Comparison of ENCODE assay signal across 19 cellular contexts in the genomic region with DNA sequence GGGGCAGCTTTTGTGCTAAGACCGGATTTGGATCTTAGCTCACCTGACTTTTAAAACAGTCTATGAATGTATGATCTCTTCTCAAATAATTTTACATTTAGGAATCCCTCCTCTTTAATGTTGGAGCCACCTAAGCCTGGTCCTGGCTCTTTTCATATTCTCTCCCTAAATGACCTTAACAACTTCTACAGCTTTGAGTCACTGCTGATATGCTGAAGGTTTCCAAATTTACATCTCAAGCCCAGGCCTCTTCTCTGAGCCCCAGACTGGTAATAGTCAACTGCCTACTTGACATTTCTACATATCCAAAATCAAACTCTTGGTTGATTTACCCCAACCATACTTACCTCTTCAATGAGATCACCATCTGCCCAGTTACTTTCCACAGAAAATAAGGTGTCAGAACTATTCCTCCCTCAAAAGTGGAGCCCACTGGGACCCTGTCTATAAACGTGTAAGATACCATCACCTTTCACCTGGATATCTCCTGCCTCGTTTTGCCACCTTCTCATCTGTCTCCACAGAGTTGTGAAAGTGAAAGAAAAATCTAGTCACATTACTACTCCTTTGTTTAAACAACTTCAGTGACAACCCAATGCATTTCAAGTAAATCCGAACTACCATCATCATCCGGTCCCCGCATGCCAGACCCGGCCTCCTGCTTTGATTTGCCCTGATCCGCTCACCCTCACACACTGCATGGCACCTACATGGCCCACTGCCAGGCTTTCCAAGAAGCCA. TPM values are rescaled to one million over a fixed set of nuclear protein-coding genes. Genes with fewer than 3 reads are reported as not detected.
DNase-seq lines count a peak whose midpoint lies in the region; ATAC-seq and TF ChIP-seq lines count a peak whose summit lies in the region.
"Had no signal": no experiment of that assay in that cellular context is flagged by ENCODE, and none has a peak within 500 bp of the region (broad histone marks: within the 10 kb centered on the region; RNA-seq: fewer than 3 reads in every experiment).

No MANE protein-coding gene starts in this region.

- TF ChIP-seq CTCF in activated CD8-positive, alpha-beta T cell treated with anti-CD3 and anti-CD28 coated beads for 36 hours (IDR thresholded peaks at IDR 0.05) = no peak
- TF ChIP-seq CTCF in smooth muscle cell (IDR thresholded peaks at IDR 0.05; ENCODE audit: borderline replicate concordance, insufficient read depth, poor library complexity, severe bottlenecking) = no peak

- no peak overlapping the region for H3K4me3 Mint-ChIP-seq in activated CD8-positive, alpha-beta T cell treated with anti-CD3 and anti-CD28 coated beads for 36 hours
- H3K4me3 Mint-ChIP-seq in activated CD8-positive, alpha-beta T cell treated with anti-CD3 and anti-CD28 coated beads, Interleukin-2, amount 10 ng/mL, durations not matched to agents 7 days and 5 days = no peak overlapping the region
- no peak overlapping the region for H3K4me3 Mint-ChIP-seq in IgD-negative memory B cell
- H3K4me3 Mint-ChIP-seq in central memory CD8-positive, alpha-beta T cell = no peak overlapping the region

- WGBS in smooth muscle cell (ENCODE audit: low lambda C conversion rate) = 95% methylated on average over 8 of the region's 8 CpGs

- peaks cover 30% of the 10 kb centered on the region for H3K36me3 ChIP-seq in smooth muscle cell (ENCODE audit: low read depth)

- H3K4me1 ChIP-seq in smooth muscle cell (ENCODE audit: low read depth) = peaks cover 8% of the 10 kb centered on the region
- H3K4me1 ChIP-seq: adrenal gland, suprapubic skin had no signal

- H3K4me3 ChIP-seq in smooth muscle cell = no peak overlapping the region
- H3K4me3 ChIP-seq: adrenal gland, suprapubic skin had no signal

- peaks cover 18% of the 10 kb centered on the region for H3F3A ChIP-seq in smooth muscle cell (ENCODE audit: low read depth)

- intact Hi-C loops in activated CD8-positive, alpha-beta T cell treated with anti-CD3 and anti-CD28 coated beads for 36 hours (cut with micrococcal nuclease) = no loop called here

- POLR2A ChIA-PET in activated CD8-positive, alpha-beta T cell treated with anti-CD3 and anti-CD28 coated beads for 36 hours (lab: Charles Lee) = no interaction called here
- POLR2A ChIA-PET in activated CD8-positive, alpha-beta T cell treated with anti-CD3 and anti-CD28 coated beads, Interleukin-2, amount 10 ng/mL, durations not matched to agents 7 days and 5 days (lab: Charles Lee) = no interaction called here

- H3K9ac ChIP-seq in smooth muscle cell (ENCODE audit: low read depth) = no peak overlapping the region

- peak; percentile 34 for ATAC-seq in activated CD8-positive, alpha-beta T cell treated with anti-CD3 and anti-CD28 coated beads for 36 hours
- no peak for ATAC-seq in activated CD8-positive, alpha-beta T cell treated with anti-CD3 and anti-CD28 coated beads, Interleukin-2, amount 10 ng/mL, durations not matched to agents 7 days and 5 days
- ATAC-seq in central memory CD8-positive, alpha-beta T cell (replicated peaks; ENCODE audit: extremely low read depth, poor library complexity, severe bottlenecking) = no peak
- ATAC-seq in HG03457 (IDR thresholded peaks at IDR 0.05; ENCODE audit: unreplicated experiment) = no peak
- ATAC-seq: esophagus mucosa had no signal

- no peaks in the 10 kb centered on the region for H3K27me3 ChIP-seq in smooth muscle cell (ENCODE audit: low read depth)
- H3K27me3 ChIP-seq: adrenal gland, suprapubic skin had no signal

- peaks cover 12% of the 10 kb centered on the region for H3K4me1 Mint-ChIP-seq in activated CD8-positive, alpha-beta T cell treated with anti-CD3 and anti-CD28 coated beads for 36 hours (ENCODE audit: low read depth)
- H3K4me1 Mint-ChIP-seq in activated CD8-positive, alpha-beta T cell treated with anti-CD3 and anti-CD28 coated beads, Interleukin-2, amount 10 ng/mL, durations not matched to agents 7 days and 5 days (ENCODE audit: low read depth) = peaks cover 12% of the 10 kb centered on the region
- H3K4me1 Mint-ChIP-seq in IgD-negative memory B cell = peaks cover 0 to 5% (median 3%) of the 10 kb centered on the region in 3 donors
- peaks cover 6% of the 10 kb centered on the region for H3K4me1 Mint-ChIP-seq in central memory CD8-positive, alpha-beta T cell

- H3K36me3 Mint-ChIP-seq in activated CD8-positive, alpha-beta T cell treated with anti-CD3 and anti-CD28 coated beads for 36 hours (ENCODE audit: low read depth) = peaks cover 53% of the 10 kb centered on the region
- H3K36me3 Mint-ChIP-seq in activated CD8-positive, alpha-beta T cell treated with anti-CD3 and anti-CD28 coated beads, Interleukin-2, amount 10 ng/mL, durations not matched to agents 7 days and 5 days (ENCODE audit: low read depth) = peaks cover 46% of the 10 kb centered on the region
- H3K36me3 Mint-ChIP-seq in IgD-negative memory B cell = peaks cover 15% of the 10 kb centered on the region
- H3K36me3 Mint-ChIP-seq in central memory CD8-positive, alpha-beta T cell (ENCODE audit: insufficient read depth) = peaks cover 68% of the 10 kb centered on the region

- peaks cover 34% of the 10 kb centered on the region for H4K20me1 ChIP-seq in smooth muscle cell (ENCODE audit: low read depth)

- H3K27ac Mint-ChIP-seq in activated CD8-positive, alpha-beta T cell treated with anti-CD3 and anti-CD28 coated beads for 36 hours = peak overlapping the region; percentile 62
- no peak overlapping the region for H3K27ac Mint-ChIP-seq in activated CD8-positive, alpha-beta T cell treated with anti-CD3 and anti-CD28 coated beads, Interleukin-2, amount 10 ng/mL, durations not matched to agents 7 days and 5 days
- H3K27ac Mint-ChIP-seq in IgD-negative memory B cell = peak overlapping the region; percentile 4 to 40 (median 36)
- H3K27ac Mint-ChIP-seq in central memory CD8-positive, alpha-beta T cell (ENCODE audit: low read depth) = peak overlapping the region; percentile 87

- CTCF ChIA-PET in activated CD8-positive, alpha-beta T cell treated with anti-CD3 and anti-CD28 coated beads for 36 hours (lab: Charles Lee) = interaction anchor here (3.8 kb wide), 1 partner anchor 19 kb away, joined by 18 read pairs; no protein-coding TSS in a partner anchor
- CTCF ChIA-PET in activated CD8-positive, alpha-beta T cell treated with anti-CD3 and anti-CD28 coated beads, Interleukin-2, amount 10 ng/mL, durations not matched to agents 7 days and 5 days (lab: Charles Lee) = no interaction called here

- DNase-seq in activated CD8-positive, alpha-beta T cell treated with anti-CD3 and anti-CD28 coated beads for 36 hours = no peak
- DNase-seq in activated CD8-positive, alpha-beta T cell treated with anti-CD3 and anti-CD28 coated beads, Interleukin-2, amount 10 ng/mL, durations not matched to agents 7 days and 5 days = no peak
- DNase-seq in central memory CD8-positive, alpha-beta T cell (ENCODE audit: low spot score in 2 of 2) = no peak
- DNase-seq in smooth muscle cell (lab: John Stamatoyannopoulos, UW; ENCODE audit: unreplicated experiment) (no peak), activated gamma-delta T cell treated with Interleukin-2 at 50 U/mL for 16 hours (no peak)
- no peak for DNase-seq in activated effector memory CD4-positive, alpha-beta T cell treated with Interleukin-2 at 50 U/mL for 16 hours
- DNase-seq: activated CD8-positive, alpha-beta memory T cell treated with anti-CD3 and anti-CD28 coated beads for 24 hours; GF-D8; head of caudate nucleus; KG1; NCI-H1105 treated with DMSO at 0.1 percent for 48 hours; SIG-M5; stimulated activated CD4-positive, alpha-beta T cell treated with anti-CD3 and anti-CD28 coated beads, Interleukin-12 subunit alpha, Interleukin-12 subunit beta, amount 100 ng/mL, for 4 hours; T1000 had no signal

- H3K27ac ChIP-seq in smooth muscle cell (ENCODE audit: low read depth) = peak overlapping the region; percentile 89
- H3K27ac ChIP-seq: adrenal gland, suprapubic skin had no signal

- H3K4me2 ChIP-seq in smooth muscle cell = no peak overlapping the region

- H3K79me2 ChIP-seq in smooth muscle cell (ENCODE audit: low read depth) = peaks cover 2% of the 10 kb centered on the region

- H2AFZ ChIP-seq in smooth muscle cell (ENCODE audit: low read depth) = no peak overlapping the region

- no peaks in the 10 kb centered on the region for H3K9me3 Mint-ChIP-seq in activated CD8-positive, alpha-beta T cell treated with anti-CD3 and anti-CD28 coated beads for 36 hours
- H3K9me3 Mint-ChIP-seq in activated CD8-positive, alpha-beta T cell treated with anti-CD3 and anti-CD28 coated beads, Interleukin-2, amount 10 ng/mL, durations not matched to agents 7 days and 5 days (ENCODE audit: insufficient read depth) = no peaks in the 10 kb centered on the region
- H3K9me3 Mint-ChIP-seq in IgD-negative memory B cell = no peaks in the 10 kb centered on the region
- no peaks in the 10 kb centered on the region for H3K9me3 Mint-ChIP-seq in central memory CD8-positive, alpha-beta T cell

- H3K9me3 ChIP-seq in smooth muscle cell (replicated peaks; ENCODE audit: low read depth) = no peaks in the 10 kb centered on the region
- H3K9me3 ChIP-seq: adrenal gland, suprapubic skin had no signal

- H3K27me3 Mint-ChIP-seq in activated CD8-positive, alpha-beta T cell treated with anti-CD3 and anti-CD28 coated beads for 36 hours = no peaks in the 10 kb centered on the region
- no peaks in the 10 kb centered on the region for H3K27me3 Mint-ChIP-seq in activated CD8-positive, alpha-beta T cell treated with anti-CD3 and anti-CD28 coated beads, Interleukin-2, amount 10 ng/mL, durations not matched to agents 7 days and 5 days (ENCODE audit: low read depth)
- no peaks in the 10 kb centered on the region for H3K27me3 Mint-ChIP-seq in IgD-negative memory B cell
- no peaks in the 10 kb centered on the region for H3K27me3 Mint-ChIP-seq in central memory CD8-positive, alpha-beta T cell

RNA-seq across cellular contexts. Expression of gene UBP1, which starts 48.8 kb away (rescaled TPM):
- total RNA-seq in activated CD8-positive, alpha-beta T cell treated with anti-CD3 and anti-CD28 coated beads for 36 hours = 10 to 100 TPM; 51.2 to 56.2 TPM
- total RNA-seq in activated CD8-positive, alpha-beta T cell treated with anti-CD3 and anti-CD28 coated beads, Interleukin-2, amount 10 ng/mL, durations not matched to agents 7 days and 5 days = 10 to 100 TPM; 61.9 to 64.6 TPM
- polyA plus RNA-seq in IgD-negative memory B cell = 9.3 TPM
- total RNA-seq in smooth muscle cell = 50.9 and 69.6 TPM in 2 replicates
- polyA plus RNA-seq in smooth muscle cell = 18.4 and 22.1 TPM in 2 replicates
